In the genomic region with DNA sequence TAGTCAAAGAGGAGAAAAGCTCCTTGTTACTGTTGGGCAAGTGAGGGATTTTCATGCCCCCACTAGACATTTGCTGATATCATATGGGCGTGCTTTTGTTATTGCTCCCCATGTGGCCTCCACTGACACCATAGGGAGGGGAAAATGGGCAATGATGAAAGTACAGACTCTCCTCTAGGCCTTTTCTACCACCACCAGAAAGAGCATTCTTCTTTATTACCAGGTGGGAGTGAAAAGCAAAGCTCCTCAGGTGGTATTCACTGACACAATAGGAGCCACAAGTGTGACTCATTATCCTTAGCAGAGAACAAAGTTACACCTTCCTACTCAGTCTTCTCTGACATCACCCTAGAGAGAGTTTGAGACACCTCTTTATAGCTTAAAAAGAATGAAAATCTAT, we compare ENCODE assay signal across 26 cellular contexts.
DNase-seq lines count a peak whose midpoint lies in the region; TF ChIP-seq lines count a peak whose summit lies in the region.
"Had no signal": no experiment of that assay in that cellular context is flagged by ENCODE, and none has a peak within 500 bp of the region (broad histone marks: within the 10 kb centered on the region; RNA-seq: fewer than 3 reads in every experiment).

No MANE protein-coding gene starts in this region.

- peaks cover 10% of the 10 kb centered on the region for H3K9me3 ChIP-seq in H9 (ENCODE audit: control insufficient read depth, low read depth, low read length)
- H3K9me3 ChIP-seq in mammary epithelial cell (replicated peaks; ENCODE audit: insufficient read depth, low read length), result peaks cover 3% of the 10 kb centered on the region
- no peaks in the 10 kb centered on the region for H3K9me3 ChIP-seq in osteoblast (ENCODE audit: low read depth, low read length)
- H3K9me3 ChIP-seq: neutrophil, upper lobe of right lung had no signal

- H3K23me2 ChIP-seq in H9 (ENCODE audit: insufficient read length, low read depth, low read length, poor library complexity, severe bottlenecking), result no peaks in the 10 kb centered on the region

- H3K27ac Mint-ChIP-seq in H9 (peak overlapping the region in 2 of 3 experiments; percentile 93 to 95; a peak in 3 of 7 replicates), type B pancreatic cell (no peak overlapping the region)
- H3K27ac Mint-ChIP-seq: memory B cell; progenitor cell of endocrine pancreas; stimulated activated effector memory CD8-positive, alpha-beta T cell treated with anti-CD3 and anti-CD28 coated beads, Interleukin-12 subunit alpha, Interleukin-12 subunit beta, amount 100 ng/mL, for 72 hours had no signal

- H3K56ac ChIP-seq in H9 (ENCODE audit: insufficient read length, low read depth, low read length), result no peak overlapping the region

- DNase-seq in H9 (peak; percentile 57), NCI-H2107 treated with DMSO at 0.1 percent for 48 hours (lab: John Stamatoyannopoulos, UW; ENCODE audit: unreplicated experiment) (peak; percentile 93), mammary epithelial cell (peak; percentile 79), iPS-NIHi11 (ENCODE audit: low spot score) (peak; percentile 35), type B pancreatic cell (ENCODE audit: extremely low spot score, unreplicated experiment) (no peak), osteoblast (ENCODE audit: insufficient read length, low spot score, missing footprints) (no peak), DMS79 treated with DMSO at 0.1 percent for 48 hours (lab: John Stamatoyannopoulos, UW) (no peak)
- no peak for DNase-seq in stimulated activated CD4-positive, alpha-beta T cell treated with anti-CD3 and anti-CD28 coated beads, Interleukin-2, amount 100 ng/mL, for 48 hours
- DNase-seq: activated CD4-positive, alpha-beta T cell treated with anti-CD3 and anti-CD28 coated beads, Interleukin-2, amount 50 U/mL, for 4 hours; activated naive CD4-positive, alpha-beta T cell treated with anti-CD3 and anti-CD28 coated beads, Interleukin-2, amount 50 U/mL, for 16 hours; amygdala; DND-41; Kasumi-1; NCI-H187 treated with DMSO at 0.1 percent for 48 hours; NCI-H446; SJCRH30; stimulated activated CD4-positive, alpha-beta T cell treated with anti-CD3 and anti-CD28 coated beads, Interleukin-12 subunit alpha, Interleukin-12 subunit beta, amount 100 ng/mL, for 4 hours; stimulated activated CD4-positive, alpha-beta T cell treated with anti-CD3 and anti-CD28 coated beads, Interleukin-4, amount 100 ng/mL, for 24 hours; T1000; upper lobe of right lung had no signal

- H4K8ac ChIP-seq in H9 (replicated peaks; ENCODE audit: insufficient read length, low read depth, low read length), result no peak overlapping the region

- no peak overlapping the region for H4K91ac ChIP-seq in H9 (ENCODE audit: insufficient read length, low read depth, low read length)

- H3K9ac ChIP-seq in H9 (ENCODE audit: extremely low read depth, insufficient read length, low read length), result no peak overlapping the region
- H3K9ac ChIP-seq in mammary epithelial cell (ENCODE audit: insufficient read depth, low read length), result no peak overlapping the region
- H3K9ac ChIP-seq: BLaER1 treated with 17β-estradiol and CSF1 and Interleukin-3, amounts not matched to agents 10 nM and 100 nM had no signal

- H3K4me1 ChIP-seq in H9 (ENCODE audit: insufficient read depth, low read length) (no peaks in the 10 kb centered on the region; the same call in 1 of the 2 replicates), mammary epithelial cell (ENCODE audit: insufficient read depth, low read length) (peaks cover 17% of the 10 kb centered on the region), osteoblast (ENCODE audit: insufficient read depth, low read length) (no peaks in the 10 kb centered on the region)
- H3K4me1 ChIP-seq: BLaER1 treated with 17β-estradiol and CSF1 and Interleukin-3, amounts not matched to agents 10 nM and 100 nM; SJCRH30; upper lobe of right lung had no signal

- H4K20me1 ChIP-seq in H9 (ENCODE audit: control insufficient read depth, insufficient read depth, insufficient read length) (no peaks in the 10 kb centered on the region), mammary epithelial cell (ENCODE audit: insufficient read depth, low read length) (no peaks in the 10 kb centered on the region), osteoblast (ENCODE audit: insufficient read depth, low read length) (no peaks in the 10 kb centered on the region)
- H4K20me1 ChIP-seq: BLaER1 treated with 17β-estradiol and CSF1 and Interleukin-3, amounts not matched to agents 10 nM and 100 nM had no signal

- H2BK5ac ChIP-seq in H9 (ENCODE audit: insufficient read length, low read length), result no peak overlapping the region

- intact Hi-C loops in mammary epithelial cell (cut with micrococcal nuclease), result no loop called here

- CTCF ChIA-PET in mammary epithelial cell (lab: Charles Lee; ENCODE audit: low non-redundant PET), result interaction anchor here (0.6 kb wide), 1 partner anchor 849 kb away, joined by 3 read pairs; no protein-coding TSS in a partner anchor

- dilution Hi-C loops in mammary epithelial cell (cut with HindIII; ENCODE audit: low sequenced_read_pairs), result no loop called here

- H2AFZ ChIP-seq in H9 (ENCODE audit: low read length) (no peak overlapping the region), mammary epithelial cell (ENCODE audit: low read depth, low read length) (peak overlapping the region; percentile 13), osteoblast (ENCODE audit: low read length) (no peak overlapping the region)

- in situ Hi-C loops in mammary epithelial cell (cut with MboI; ENCODE audit: low sequenced_read_pairs in 2 of 2), result loop anchor here (25.0 kb wide), 3 partner anchors 238 to 1463 kb away; no protein-coding TSS in a partner anchor

- H3K79me2 ChIP-seq in H9 (ENCODE audit: insufficient read depth, low read length), result no peaks in the 10 kb centered on the region
- no peaks in the 10 kb centered on the region for H3K79me2 ChIP-seq in mammary epithelial cell (ENCODE audit: insufficient read depth, low read length)
- H3K79me2 ChIP-seq in osteoblast (ENCODE audit: insufficient read depth, low read length), result no peaks in the 10 kb centered on the region

- H3K9me3 Mint-ChIP-seq in H9, result peaks cover 29 to 34% of the 10 kb centered on the region in 2 experiments
- peaks cover 17% of the 10 kb centered on the region for H3K9me3 Mint-ChIP-seq in type B pancreatic cell

- no peak overlapping the region for H2BK15ac ChIP-seq in H9 (ENCODE audit: low read depth, low read length)

- H3K23ac ChIP-seq in H9 (ENCODE audit: insufficient read length, low read depth, low read length), result no peak overlapping the region

- no peak overlapping the region for H3T11ph ChIP-seq in H9 (ENCODE audit: low read length)

- H3K4me3 Mint-ChIP-seq in H9 (no peak overlapping the region), type B pancreatic cell (no peak overlapping the region)
- H3K4me3 Mint-ChIP-seq: memory B cell; stimulated activated effector memory CD8-positive, alpha-beta T cell treated with anti-CD3 and anti-CD28 coated beads, Interleukin-12 subunit alpha, Interleukin-12 subunit beta, amount 100 ng/mL, for 72 hours had no signal

- no peak for TF ChIP-seq CTCF in H9 (conservative IDR thresholded peaks at IDR 0.05)
- TF ChIP-seq CTCF in mammary epithelial cell (conservative IDR thresholded peaks at IDR 0.05 in 1 of 2, IDR thresholded peaks at IDR 0.05 in 1 of 2; ENCODE audit: extremely low read depth in 1 of 2, insufficient read depth in 1 of 2, low read depth in 1 of 2, low read length in 2 of 2), result no peak
- no peak for TF ChIP-seq CTCF in type B pancreatic cell (conservative IDR thresholded peaks at IDR 0.05)
- TF ChIP-seq CTCF in osteoblast (IDR thresholded peaks at IDR 0.05; ENCODE audit: extremely low read depth, low read depth, low read length), result no peak

- BruUV-seq in mammary epithelial cell (replicated peaks; lab: Mats Ljungman, UMichigan), result no TSS peak

- no peak overlapping the region for H3K14ac ChIP-seq in H9 (ENCODE audit: insufficient read depth, low read length)

- no peak overlapping the region for H3K4me3 ChIP-seq in mammary epithelial cell (replicated peaks in 1 of 3; ENCODE audit: insufficient read depth in 1 of 3, low read depth in 2 of 3, low read length in 3 of 3)
- no peak overlapping the region for H3K4me3 ChIP-seq in osteoblast (ENCODE audit: insufficient read depth, low read length)
- H3K4me3 ChIP-seq: BLaER1 treated with 17β-estradiol and CSF1 and Interleukin-3, amounts not matched to agents 10 nM and 100 nM; SJCRH30; upper lobe of right lung had no signal

- H3K18ac ChIP-seq in H9 (ENCODE audit: insufficient read length, low read depth, low read length), result no peak overlapping the region

- WGBS in H9 (ENCODE audit: extremely low coverage, insufficient read length, low lambda C conversion rate), result no CpG with 5 or more reads among the region's 1 CpG
- WGBS in mammary epithelial cell (ENCODE audit: low coverage, missing lambda C conversion rate), result 57% methylated on average over 1 of the region's 1 CpG

- H3K27ac ChIP-seq in H9 (ENCODE audit: insufficient read length, low read depth, low read length), result peak overlapping the region; percentile 61
- peak overlapping the region; percentile 47 for H3K27ac ChIP-seq in mammary epithelial cell (ENCODE audit: insufficient read depth, low read depth, low read length)
- H3K27ac ChIP-seq in osteoblast (ENCODE audit: low read depth, low read length), result no peak overlapping the region
- H3K27ac ChIP-seq: BLaER1 treated with 17β-estradiol and CSF1 and Interleukin-3, amounts not matched to agents 10 nM and 100 nM; epithelial cell of prostate; neutrophil; SJCRH30; upper lobe of right lung had no signal

- H3K4me1 Mint-ChIP-seq in H9 (peaks cover 27 to 29% of the 10 kb centered on the region in 2 experiments), type B pancreatic cell (ENCODE audit: unreplicated experiment) (no peaks in the 10 kb centered on the region)
- H3K4me1 Mint-ChIP-seq: memory B cell; stimulated activated effector memory CD8-positive, alpha-beta T cell treated with anti-CD3 and anti-CD28 coated beads, Interleukin-12 subunit alpha, Interleukin-12 subunit beta, amount 100 ng/mL, for 72 hours had no signal

- H2BK120ac ChIP-seq in H9 (ENCODE audit: low read depth, low read length, poor library complexity, severe bottlenecking), result no peak overlapping the region

- H3K4ac ChIP-seq in H9 (ENCODE audit: low read depth, low read length), result no peak overlapping the region

- no peaks in the 10 kb centered on the region for H3K27me3 Mint-ChIP-seq in H9 (ENCODE audit: low read depth)
- no peaks in the 10 kb centered on the region for H3K27me3 Mint-ChIP-seq in type B pancreatic cell
- H3K27me3 Mint-ChIP-seq: memory B cell, progenitor cell of endocrine pancreas had no signal

- no peak overlapping the region for H2AK5ac ChIP-seq in H9 (ENCODE audit: insufficient read length, low read length)

- no peak overlapping the region for H2BK12ac ChIP-seq in H9 (ENCODE audit: insufficient read length, low read depth, low read length)

- no peak overlapping the region for H2BK20ac ChIP-seq in H9 (ENCODE audit: low read depth, low read length, poor library complexity, severe bottlenecking)

- H3K27me3 ChIP-seq in H9 (ENCODE audit: insufficient read depth, low read length) (no peaks in the 10 kb centered on the region), mammary epithelial cell (ENCODE audit: insufficient read depth, low read length) (no peaks in the 10 kb centered on the region), osteoblast (ENCODE audit: insufficient read depth, low read length) (no peaks in the 10 kb centered on the region)
- H3K27me3 ChIP-seq: BLaER1 treated with 17β-estradiol and CSF1 and Interleukin-3, amounts not matched to agents 10 nM and 100 nM; neutrophil; SJCRH30; upper lobe of right lung had no signal

- no peak overlapping the region for H4K5ac ChIP-seq in H9 (ENCODE audit: insufficient read length, low read depth, low read length)

- H3K36me3 ChIP-seq in mammary epithelial cell (ENCODE audit: insufficient read depth, low read length) (no peaks in the 10 kb centered on the region), osteoblast (ENCODE audit: insufficient read depth, low read length) (no peaks in the 10 kb centered on the region)
- H3K36me3 ChIP-seq: BLaER1 treated with 17β-estradiol and CSF1 and Interleukin-3, amounts not matched to agents 10 nM and 100 nM; neutrophil; SJCRH30; upper lobe of right lung had no signal

- no peak overlapping the region for H3K4me2 ChIP-seq in H9 (ENCODE audit: insufficient read depth, insufficient read length, low read length)
- peak overlapping the region; percentile 6 for H3K4me2 ChIP-seq in mammary epithelial cell (ENCODE audit: insufficient read depth, low read depth, low read length)
- no peak overlapping the region for H3K4me2 ChIP-seq in osteoblast (ENCODE audit: insufficient read depth, low read length)
- H3K4me2 ChIP-seq: BLaER1 treated with 17β-estradiol and CSF1 and Interleukin-3, amounts not matched to agents 10 nM and 100 nM had no signal

- H3K36me3 Mint-ChIP-seq in H9 (ENCODE audit: insufficient read depth in 1 of 3, low read depth in 3 of 3), result peaks cover 18 to 37% (median 23%) of the 10 kb centered on the region in 3 experiments
- peaks cover 3% of the 10 kb centered on the region for H3K36me3 Mint-ChIP-seq in type B pancreatic cell
- H3K36me3 Mint-ChIP-seq: memory B cell; stimulated activated effector memory CD8-positive, alpha-beta T cell treated with anti-CD3 and anti-CD28 coated beads, Interleukin-12 subunit alpha, Interleukin-12 subunit beta, amount 100 ng/mL, for 72 hours had no signal

- H3K79me1 ChIP-seq in H9 (ENCODE audit: insufficient read depth, low read depth, low read length, poor library complexity, severe bottlenecking), result no peaks in the 10 kb centered on the region

Comparison
In these comparisons a context has a peak if more than half of its experiments do, and no peak if none do; other contexts are left out.
1. DNase-seq: peak in H9 (single experiment), NCI-H2107 treated with DMSO at 0.1 percent for 48 hours (single experiment), mammary epithelial cell (single experiment) and iPS-NIHi11 (single experiment); none in type B pancreatic cell (single experiment), stimulated activated CD4-positive, alpha-beta T cell treated with anti-CD3 and anti-CD28 coated beads, Interleukin-2, amount 100 ng/mL, for 48 hours (0 of 2), osteoblast (single experiment) and DMS79 treated with DMSO at 0.1 percent for 48 hours (single experiment).